Comparison of ENCODE assay signal across 8 cellular contexts in genomic region chr1:29282924-29283803, GRCh38. TPM values are rescaled to one million over a fixed set of nuclear protein-coding genes. Genes with fewer than 3 reads are reported as not detected.
DNase-seq lines count a peak whose midpoint lies in the region; ATAC-seq and TF ChIP-seq lines count a peak whose summit lies in the region.

No MANE protein-coding gene starts in this region.

- no peaks in the 10 kb centered on the region for H3K36me3 ChIP-seq in right lobe of liver

- H3K27me3 Mint-ChIP-seq in activated CD4-positive, alpha-beta T cell treated with anti-CD3 and anti-CD28 coated beads, Interleukin-2, amount 10 ng/mL, durations not matched to agents 24 days and 14 days = no peaks in the 10 kb centered on the region

- H3K9me3 Mint-ChIP-seq in activated CD4-positive, alpha-beta T cell treated with anti-CD3 and anti-CD28 coated beads, Interleukin-2, amount 10 ng/mL, durations not matched to agents 24 days and 14 days = no peaks in the 10 kb centered on the region

- H3K27me3 ChIP-seq in right lobe of liver = no peaks in the 10 kb centered on the region

- no peaks in the 10 kb centered on the region for H3K36me3 Mint-ChIP-seq in activated CD4-positive, alpha-beta T cell treated with anti-CD3 and anti-CD28 coated beads, Interleukin-2, amount 10 ng/mL, durations not matched to agents 24 days and 14 days (ENCODE audit: low read depth)

- 47% methylated on average over 12 of the region's 16 CpGs for WGBS in right lobe of liver (ENCODE audit: insufficient coverage, low coverage, low lambda C conversion rate, missing lambda C conversion rate)

- DNase-seq in activated CD4-positive, alpha-beta T cell treated with anti-CD3 and anti-CD28 coated beads, Interleukin-2, amount 10 ng/mL, durations not matched to agents 24 days and 14 days = peak; percentile 71
- no peak for DNase-seq in activated CD4-positive, alpha-beta T cell treated with anti-CD3 and anti-CD28 coated beads, Interleukin-2, amount 50 U/mL, for 4 hours
- DNase-seq in NCI-H2196 treated with DMSO at 0.1 percent for 48 hours (lab: John Stamatoyannopoulos, UW; ENCODE audit: unreplicated experiment) = peak; percentile 12
- DNase-seq in T47D (ENCODE audit: low read depth in 1 of 2, low spot score in 1 of 2) = peak; percentile 61 to 97
- peak in 1 of 3 donors; percentile 59 for DNase-seq in right lobe of liver
- DNase-seq in NCI-H524 (lab: John Stamatoyannopoulos, UW) = no peak
- DNase-seq in central memory CD4-positive, alpha-beta T cell = no peak
- DNase-seq in caudate nucleus (lab: John Stamatoyannopoulos, UW) = no peak

- H3K4me3 Mint-ChIP-seq in activated CD4-positive, alpha-beta T cell treated with anti-CD3 and anti-CD28 coated beads, Interleukin-2, amount 10 ng/mL, durations not matched to agents 24 days and 14 days = peak overlapping the region; percentile 44

- no peak overlapping the region for H3K4me3 ChIP-seq in right lobe of liver

- TF ChIP-seq POLR2A in right lobe of liver (IDR thresholded peaks at IDR 0.05) = no peak

- H3K4me1 ChIP-seq in right lobe of liver = no peaks in the 10 kb centered on the region

- TF ChIP-seq CTCF in right lobe of liver (IDR thresholded peaks at IDR 0.05) = no peak

- peak; percentile 36 to 73 (median 60) for ATAC-seq in right lobe of liver

- peak overlapping the region; percentile 20 for H3K27ac Mint-ChIP-seq in activated CD4-positive, alpha-beta T cell treated with anti-CD3 and anti-CD28 coated beads, Interleukin-2, amount 10 ng/mL, durations not matched to agents 24 days and 14 days

- peaks cover 5% of the 10 kb centered on the region for H3K4me1 Mint-ChIP-seq in activated CD4-positive, alpha-beta T cell treated with anti-CD3 and anti-CD28 coated beads, Interleukin-2, amount 10 ng/mL, durations not matched to agents 24 days and 14 days

- H3K27ac ChIP-seq in right lobe of liver (no peak overlapping the region), caudate nucleus (ENCODE audit: low read depth, low read length) (no peak overlapping the region)

- no peaks in the 10 kb centered on the region for H3K9me3 ChIP-seq in right lobe of liver

- intact Hi-C loops in activated CD4-positive, alpha-beta T cell treated with anti-CD3 and anti-CD28 coated beads, Interleukin-2, amount 10 ng/mL, durations not matched to agents 24 days and 14 days (cut with micrococcal nuclease) = no loop called here
- intact Hi-C loops in right lobe of liver (cut with DNase I) = no loop called here

- in situ Hi-C loops in T47D (cut with HindIII; ENCODE audit: low pct_unique_long_range_greater_than_20kb, low sequenced_read_pairs) = no loop called here

RNA-seq across cellular contexts. Expression of gene PTPRU, which starts 46.8 kb away (rescaled TPM):
- total RNA-seq in activated CD4-positive, alpha-beta T cell treated with anti-CD3 and anti-CD28 coated beads, Interleukin-2, amount 10 ng/mL, durations not matched to agents 24 days and 14 days = 0.47 and 0.95 TPM in 2 replicates
- total RNA-seq in right lobe of liver = 10 to 100 TPM in 4 of 6 experiments, 1 to 10 TPM in 2; 4.8 to 22.3 (median 14.5) TPM

RNA-seq across cellular contexts. Expression of gene MECR, which starts 52.4 kb away (rescaled TPM):
- 36.4 and 41.3 TPM in 2 replicates for total RNA-seq in activated CD4-positive, alpha-beta T cell treated with anti-CD3 and anti-CD28 coated beads, Interleukin-2, amount 10 ng/mL, durations not matched to agents 24 days and 14 days
- total RNA-seq in right lobe of liver = 10 to 100 TPM; 13.1 to 22.1 (median 15.7) TPM

Comparison
In these comparisons a context has a peak if more than half of its experiments do, and no peak if none do; other contexts are left out.
1. DNase-seq: peak in activated CD4-positive, alpha-beta T cell treated with anti-CD3 and anti-CD28 coated beads, Interleukin-2, amount 10 ng/mL, durations not matched to agents 24 days and 14 days (single experiment), NCI-H2196 treated with DMSO at 0.1 percent for 48 hours (single experiment) and T47D (2 of 2); none in activated CD4-positive, alpha-beta T cell treated with anti-CD3 and anti-CD28 coated beads, Interleukin-2, amount 50 U/mL, for 4 hours (0 of 2), NCI-H524 (0 of 2), central memory CD4-positive, alpha-beta T cell (single experiment) and caudate nucleus (0 of 61).